ENCODE assay signal across 16 cellular contexts in genomic region chr1:237961710-237962109, GRCh38.
"Had no signal": no experiment of that assay in that cellular context is flagged by ENCODE, and none has a peak within 500 bp of the region (broad histone marks: within the 10 kb centered on the region; RNA-seq: fewer than 3 reads in every experiment).

No MANE protein-coding gene starts in this region.

- DNase-seq: effector memory CD4-positive, alpha-beta T cell; glutamatergic neuron; kidney; left cardiac atrium; left ventricle myocardium inferior; lower lobe of right lung; natural killer cell; retina; right lobe of liver; stimulated activated CD4-positive, alpha-beta T cell treated with anti-CD3 and anti-CD28 coated beads, Interleukin-4, amount 100 ng/mL, for 1 hour; stimulated activated CD8-positive, alpha-beta memory T cell treated with anti-CD3 and anti-CD28 coated beads, Interleukin-4, amount 100 ng/mL, for 48 hours; tibial artery had no signal

- H3K4me1 ChIP-seq: esophagus muscularis mucosa, gastroesophageal sphincter, left ventricle myocardium inferior, lower lobe of right lung, prostate gland, right lobe of liver, tibial artery had no signal

- H3K4me3 ChIP-seq: esophagus muscularis mucosa, gastroesophageal sphincter, left ventricle myocardium inferior, lower lobe of right lung, prostate gland, right lobe of liver, tibial artery had no signal

- H3K27me3 ChIP-seq: esophagus muscularis mucosa, gastroesophageal sphincter, right lobe of liver, tibial artery had no signal

- H3K9me3 ChIP-seq: esophagus muscularis mucosa, gastroesophageal sphincter, left ventricle myocardium inferior, lower lobe of right lung, prostate gland, right lobe of liver, tibial artery had no signal

- H3K36me3 ChIP-seq: esophagus muscularis mucosa, gastroesophageal sphincter, left ventricle myocardium inferior, lower lobe of right lung, prostate gland, right lobe of liver, tibial artery had no signal

- H3K27ac ChIP-seq: epithelial cell of prostate, esophagus muscularis mucosa, gastroesophageal sphincter, left ventricle myocardium inferior, lower lobe of right lung, prostate gland, right lobe of liver, tibial artery had no signal
